ENCODE assay signal across 8 cellular contexts in genomic region chr1:23558140-23558871, GRCh38. TPM values are rescaled to one million over a fixed set of nuclear protein-coding genes. Genes with fewer than 3 reads are reported as not detected.
DNase-seq lines count a peak whose midpoint lies in the region; ATAC-seq, FAIRE-seq and TF ChIP-seq lines count a peak whose summit lies in the region.

No MANE protein-coding gene starts in this region.

- peak overlapping the region; percentile 95 for H3K27ac Mint-ChIP-seq in stimulated activated memory B cell treated with anti-CD40 and anti-IgM and Interleukin-4, amounts not matched to agents 10 μg/mL and 1 μg/mL and 100 μg/mL, for 72 hours

- TF ChIP-seq RAD21 in GM12878 (IDR thresholded peaks at IDR 0.05; ENCODE audit: insufficient read depth, low read depth, low read length) = no peak

- peak; percentile 5 for ATAC-seq in GM12878
- ATAC-seq in stimulated activated memory B cell treated with anti-CD40 and anti-IgM and Interleukin-4, amounts not matched to agents 10 μg/mL and 1 μg/mL and 100 μg/mL, for 72 hours = no peak

- no TSS peak for BruUV-seq in GM12878 (replicated peaks; lab: Mats Ljungman, UMichigan)

- H3K79me2 ChIP-seq in ACC112 (ENCODE audit: control insufficient read depth, insufficient read depth, low read length, unreplicated experiment) (peaks cover 31% of the 10 kb centered on the region), GM12878 (ENCODE audit: control insufficient read depth, insufficient read depth, low read length) (peaks cover 19% of the 10 kb centered on the region)

- peaks cover 59% of the 10 kb centered on the region for H3K4me1 ChIP-seq in ACC112 (ENCODE audit: control insufficient read depth, insufficient read depth, low read length, unreplicated experiment)
- H3K4me1 ChIP-seq in GM12878 (ENCODE audit: control insufficient read depth, insufficient read depth, low read length) = peaks cover 53% of the 10 kb centered on the region

- DNase-seq in H4 (ENCODE audit: low spot score) (peak; percentile 63), RCC 7860 (ENCODE audit: low spot score) (peak; percentile 86), GM12878 (ENCODE audit: low read depth, low spot score) (no peak), kidney tubule cell (ENCODE audit: low spot score) (peak; percentile 86), GM19238 (ENCODE audit: insufficient read length, low spot score) (no peak), cortex of kidney (lab: John Stamatoyannopoulos, UW) (no peak)

- in situ Hi-C loops in GM12878 (cut with MboI) = no loop called here

- CTCF ChIA-PET in GM12878 (lab: Yijun Ruan, JAX) = interaction anchor here (0.8 to 24.4 kb wide), 12 partner anchors 8 to 193 kb away, joined by 3 to 959 read pairs (median 4); no protein-coding TSS in a partner anchor

- H3K9me3 ChIP-seq in GM12878 (replicated peaks; ENCODE audit: control insufficient read depth, insufficient read depth, low read length) = no peaks in the 10 kb centered on the region

- peaks cover 77% of the 10 kb centered on the region for H3K4me1 Mint-ChIP-seq in stimulated activated memory B cell treated with anti-CD40 and anti-IgM and Interleukin-4, amounts not matched to agents 10 μg/mL and 1 μg/mL and 100 μg/mL, for 72 hours

- H2AFZ ChIP-seq in ACC112 (ENCODE audit: low read length, unreplicated experiment) (no peak overlapping the region), GM12878 (ENCODE audit: control insufficient read depth, low read depth, low read length) (no peak overlapping the region; the same call in 1 of the 2 replicates)

- TF ChIP-seq POLR2A in GM12878 (IDR thresholded peaks at IDR 0.05; ENCODE audit: low read depth, low read length) = peak; percentile 78

- POLR2A ChIA-PET in GM12878 (lab: Charles Lee) = interaction anchor here (0.6 to 9.2 kb wide), 19 partner anchors 10 to 267 kb away, joined by 3 to 206 read pairs (median 6); partner anchors contain the start of genes E2F2 and HMGCL

- TF ChIP-seq EP300 in GM12878 (IDR thresholded peaks at IDR 0.05; ENCODE audit: borderline replicate concordance in 1 of 2, control insufficient read depth in 1 of 2, low read depth in 2 of 2, low read length in 2 of 2) = no peak

- H3K9ac ChIP-seq in GM12878 (ENCODE audit: control insufficient read depth, insufficient read depth, low read length) = peak overlapping the region; percentile 89

- H3K4me3 Mint-ChIP-seq in stimulated activated memory B cell treated with anti-CD40 and anti-IgM and Interleukin-4, amounts not matched to agents 10 μg/mL and 1 μg/mL and 100 μg/mL, for 72 hours = peak overlapping the region; percentile 98

- no peaks in the 10 kb centered on the region for H3K27me3 Mint-ChIP-seq in stimulated activated memory B cell treated with anti-CD40 and anti-IgM and Interleukin-4, amounts not matched to agents 10 μg/mL and 1 μg/mL and 100 μg/mL, for 72 hours

- under 1% methylated on average over 34 of the region's 34 CpGs for WGBS in GM12878 (ENCODE audit: insufficient coverage, insufficient replicate concordance, low lambda C conversion rate, missing lambda C conversion rate)

- H3K27me3 ChIP-seq in ACC112 (ENCODE audit: insufficient read depth, low read length) (no peaks in the 10 kb centered on the region), GM12878 (replicated peaks in 1 of 2; ENCODE audit: control insufficient read depth in 2 of 2, insufficient read depth in 2 of 2, low read length in 1 of 2) (no peaks in the 10 kb centered on the region)

- no peaks in the 10 kb centered on the region for H4K20me1 ChIP-seq in GM12878 (ENCODE audit: control insufficient read depth, insufficient read depth)

- SMC1A ChIA-PET in GM12878 (lab: Charles Lee; ENCODE audit: uncharacterized antibody, unreplicated experiment) = interaction anchor here (0.9 to 10.6 kb wide), 15 partner anchors 10 to 79 kb away, joined by 3 to 216 read pairs (median 5); no protein-coding TSS in a partner anchor

- intact Hi-C loops in GM12878 (cut with micrococcal nuclease; ENCODE audit: unreplicated experiment) = loop anchor here (2.0 to 5.0 kb wide), 2 partner anchors 34 to 42 kb away; no protein-coding TSS in a partner anchor

- H3K27ac ChIP-seq in ACC112 (ENCODE audit: low read depth, low read length) (peak overlapping the region; percentile 95), GM12878 (ENCODE audit: control insufficient read depth, insufficient read depth) (peak overlapping the region; percentile 90)

- H3K4me3 ChIP-seq in ACC112 (ENCODE audit: low read depth, low read length) (peak overlapping the region; percentile 94), GM12878 (peak overlapping the region; percentile 96)

- no peak for FAIRE-seq in RCC 7860 (lab: Jason Lieb, UNC)
- no peak for FAIRE-seq in GM12878 (lab: Jason Lieb, UNC)

- peak overlapping the region; percentile 92 for H3K4me2 ChIP-seq in GM12878 (ENCODE audit: control insufficient read depth, insufficient read depth)

- H3K36me3 ChIP-seq in ACC112 (ENCODE audit: insufficient read depth, low read length) (peaks cover 20% of the 10 kb centered on the region; the same call in 1 of the 2 replicates), GM12878 (ENCODE audit: control insufficient read depth in 2 of 2, insufficient read depth in 2 of 2, low read length in 1 of 2) (no peaks in the 10 kb centered on the region)

- TF ChIP-seq CTCF in GM12878 (IDR thresholded peaks at IDR 0.05 in 2 of 3, conservative IDR thresholded peaks at IDR 0.05 in 1 of 3; ENCODE audit: control insufficient read depth in 2 of 3, extremely low read depth in 1 of 3, insufficient read depth in 1 of 3, low read depth in 3 of 3, low read length in 3 of 3) = no peak

- H3K36me3 Mint-ChIP-seq in stimulated activated memory B cell treated with anti-CD40 and anti-IgM and Interleukin-4, amounts not matched to agents 10 μg/mL and 1 μg/mL and 100 μg/mL, for 72 hours = peaks cover 24% of the 10 kb centered on the region

- RAD21 ChIA-PET in GM12878 (lab: Charles Lee; ENCODE audit: unreplicated experiment) = interaction anchor here (0.7 to 21.6 kb wide), 10 partner anchors 9 to 78 kb away, joined by 3 to 561 read pairs (median 9); no protein-coding TSS in a partner anchor

- no peaks in the 10 kb centered on the region for H3K9me3 Mint-ChIP-seq in stimulated activated memory B cell treated with anti-CD40 and anti-IgM and Interleukin-4, amounts not matched to agents 10 μg/mL and 1 μg/mL and 100 μg/mL, for 72 hours

TF ChIP-seq in GM12878, 131 proteins besides CTCF, POLR2A, EP300 and RAD21 (continues in another document):
- TF ChIP-seq, protein P1, sequence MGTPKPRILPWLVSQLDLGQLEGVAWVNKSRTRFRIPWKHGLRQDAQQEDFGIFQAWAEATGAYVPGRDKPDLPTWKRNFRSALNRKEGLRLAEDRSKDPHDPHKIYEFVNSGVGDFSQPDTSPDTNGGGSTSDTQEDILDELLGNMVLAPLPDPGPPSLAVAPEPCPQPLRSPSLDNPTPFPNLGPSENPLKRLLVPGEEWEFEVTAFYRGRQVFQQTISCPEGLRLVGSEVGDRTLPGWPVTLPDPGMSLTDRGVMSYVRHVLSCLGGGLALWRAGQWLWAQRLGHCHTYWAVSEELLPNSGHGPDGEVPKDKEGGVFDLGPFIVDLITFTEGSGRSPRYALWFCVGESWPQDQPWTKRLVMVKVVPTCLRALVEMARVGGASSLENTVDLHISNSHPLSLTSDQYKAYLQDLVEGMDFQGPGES (IDR thresholded peaks at IDR 0.05) = no peak
- no peak for TF ChIP-seq USF1 (IDR thresholded peaks at IDR 0.05; ENCODE audit: borderline replicate concordance, extremely low read length, insufficient read depth, low read depth, low read length)

RNA-seq across cellular contexts. Expression of gene ID3, which starts 1.0 kb away (rescaled TPM):
- 543 and 586 TPM in 2 replicates for total RNA-seq in H4 (2014; rRNA removed; shearing (Covaris generic))
- 69.8 and 72.4 TPM in 2 replicates for total RNA-seq in GM12878 (2013; cell fraction: nucleolus; rRNA removed)
- total RNA-seq in GM12878 (2014; rRNA removed) (403 and 449 TPM in 2 replicates), GM12878 (2014; rRNA removed; fragmentation: Illumina TruSeq; extraction: Trizol) (129 and 136 TPM in 2 replicates), GM12878 (2021) (278 and 285 TPM in 2 replicates)
- polyA plus RNA-seq in GM12878 (2011; ENCODE audit: low read depth) = 28.8 TPM
- polyA plus RNA-seq in GM12878 (2011; rRNA removed) (33.6 and 44.0 TPM in 2 replicates), GM12878 (2014; fragmentation: Illumina TruSeq; extraction: Trizol) (44.0 and 122 TPM in 2 replicates), GM12878 (2014; fragmentation: Nextera tagmentation; extraction: Ambion mirVana) (100 to 1,000 TPM in 1 of 2 experiments, 10 to 100 TPM in 1; 42.7 to 104 TPM), GM12878 (2014; rRNA removed) (389 and 394 TPM in 2 replicates), GM12878 (2016; fragmentation: Nextera tagmentation; extraction: Ambion mirVana) (100 to 1,000 TPM; 459 to 475 TPM)
- 121 and 124 TPM in 2 replicates for polyA plus RNA-seq in GM12878 (2011; cell fraction: cytosol; rRNA removed)
- polyA plus RNA-seq in GM12878 (2011; cell fraction: nucleus; rRNA removed) = 76.0 and 85.6 TPM in 2 replicates
- polyA plus RNA-seq in GM12878 (2012) = 61.0 and 127 TPM in 2 replicates
- polyA minus RNA-seq in GM12878 (2011; rRNA and poly(A)+ RNA removed) = 19.2 and 51.3 TPM in 2 replicates
- polyA minus RNA-seq in GM12878 (2011; cell fraction: cytosol; rRNA and poly(A)+ RNA removed) = 35.9 and 41.3 TPM in 2 replicates
- polyA minus RNA-seq in GM12878 (2011; cell fraction: nucleus; rRNA and poly(A)+ RNA removed) = 76.6 and 97.0 TPM in 2 replicates

RNA-seq across cellular contexts. Expression of gene E2F2, which starts 27.3 kb away (rescaled TPM):
- total RNA-seq in H4 (2014; rRNA removed; shearing (Covaris generic)) = 4.4 and 5.2 TPM in 2 replicates
- total RNA-seq in GM12878 (2013; cell fraction: nucleolus; rRNA removed) = 14.2 and 14.7 TPM in 2 replicates
- total RNA-seq in GM12878 (2014; rRNA removed) = 23.7 and 24.6 TPM in 2 replicates
- 13.4 and 14.7 TPM in 2 replicates for total RNA-seq in GM12878 (2014; rRNA removed; fragmentation: Illumina TruSeq; extraction: Trizol)
- total RNA-seq in GM12878 (2021) = 24.0 and 27.2 TPM in 2 replicates
- polyA plus RNA-seq in GM12878 (2011; ENCODE audit: low read depth) = 3.7 TPM
- polyA plus RNA-seq in GM12878 (2011; rRNA removed) = 2.3 and 3.8 TPM in 2 replicates
- polyA plus RNA-seq in GM12878 (2011; cell fraction: cytosol; rRNA removed) = 5.3 and 5.9 TPM in 2 replicates
- 6.6 and 13.6 TPM in 2 replicates for polyA plus RNA-seq in GM12878 (2011; cell fraction: nucleus; rRNA removed)
- 3.7 and 5.5 TPM in 2 replicates for polyA plus RNA-seq in GM12878 (2012)
- 9.0 and 14.5 TPM in 2 replicates for polyA plus RNA-seq in GM12878 (2014; fragmentation: Illumina TruSeq; extraction: Trizol)
- 1 to 10 TPM; 4.3 to 4.6 TPM for polyA plus RNA-seq in GM12878 (2014; fragmentation: Nextera tagmentation; extraction: Ambion mirVana)
- 10.4 and 12.2 TPM in 2 replicates for polyA plus RNA-seq in GM12878 (2014; rRNA removed)
- polyA plus RNA-seq in GM12878 (2016; fragmentation: Nextera tagmentation; extraction: Ambion mirVana) = 10 to 100 TPM; 17.5 to 18.0 TPM
- polyA minus RNA-seq in GM12878 (2011; rRNA and poly(A)+ RNA removed) = 6.4 and 10.4 TPM in 2 replicates
- polyA minus RNA-seq in GM12878 (2011; cell fraction: cytosol; rRNA and poly(A)+ RNA removed) = 4.5 and 6.9 TPM in 2 replicates
- polyA minus RNA-seq in GM12878 (2011; cell fraction: nucleus; rRNA and poly(A)+ RNA removed) = 4.4 and 8.8 TPM in 2 replicates

Comparison
In these comparisons a context has a peak if more than half of its experiments do, and no peak if none do; other contexts are left out.
1. DNase-seq: peak in H4 (single experiment), RCC 7860 (single experiment) and kidney tubule cell (single experiment); none in GM12878 (single experiment), GM19238 (single experiment) and cortex of kidney (single experiment).